22 cellular contexts compared by ENCODE assay signal in genomic region chr21:35164380-35164779, GRCh38.
DNase-seq lines count a peak whose midpoint lies in the region; ATAC-seq lines count a peak whose summit lies in the region.
"Had no signal": no experiment of that assay in that cellular context is flagged by ENCODE, and none has a peak within 500 bp of the region (broad histone marks: within the 10 kb centered on the region; RNA-seq: fewer than 3 reads in every experiment).

No MANE protein-coding gene starts in this region.

- peak; percentile 13 for DNase-seq in amniotic epithelial cell (ENCODE audit: low read depth)
- DNase-seq in trophoblast cell, result peak; percentile 32 to 76
- DNase-seq in NCI-H1436 (lab: John Stamatoyannopoulos, UW), result no peak
- no peak for DNase-seq in MG63
- DNase-seq: 8988T; ACHN; BE2C; C1 segment of cervical spinal cord; CD4-positive, alpha-beta memory T cell; CD4-positive, CD25-positive, alpha-beta regulatory T cell; CD8-positive, alpha-beta memory T cell; COR-L47; DMS 273 treated with DMSO at 0.1 percent for 48 hours; DMS153; DMS53; DMS79; DND-41; EL; GDM1 had no signal

- H3K23ac ChIP-seq in trophoblast cell (ENCODE audit: low read length), result no peak overlapping the region

- no peaks in the 10 kb centered on the region for H3K79me1 ChIP-seq in trophoblast cell (ENCODE audit: low read length)

- H2AFZ ChIP-seq in trophoblast cell (ENCODE audit: insufficient read depth, low read length, poor library complexity), result no peak overlapping the region

- H3K27ac ChIP-seq in trophoblast cell (ENCODE audit: low read depth, low read length), result no peak overlapping the region
- H3K27ac ChIP-seq: BLaER1 had no signal

- H3K4ac ChIP-seq in trophoblast cell (ENCODE audit: low read depth, low read length), result no peak overlapping the region

- no peak overlapping the region for H3K18ac ChIP-seq in trophoblast cell (ENCODE audit: low read length)

- H4K12ac ChIP-seq in trophoblast cell (ENCODE audit: low read depth, low read length), result no peak overlapping the region

- no peak overlapping the region for H2BK12ac ChIP-seq in trophoblast cell (ENCODE audit: low read length)

- H3K79me2 ChIP-seq in trophoblast cell (ENCODE audit: control insufficient read depth, insufficient read depth, low read length, poor library complexity), result no peaks in the 10 kb centered on the region

- ATAC-seq in GM18520 (IDR thresholded peaks at IDR 0.05; ENCODE audit: unreplicated experiment), result no peak
- ATAC-seq: GM12878 had no signal

- H3K9ac ChIP-seq in trophoblast cell (ENCODE audit: low read length), result no peak overlapping the region
- H3K9ac ChIP-seq: BLaER1 had no signal

- H3K36me3 ChIP-seq in trophoblast cell (ENCODE audit: control insufficient read depth in 1 of 2, insufficient read depth in 2 of 2, low read length in 2 of 2) (no peaks in the 10 kb centered on the region), MG63 (no peaks in the 10 kb centered on the region)
- H3K36me3 ChIP-seq: BE2C, BLaER1 had no signal

- H3K4me3 ChIP-seq in trophoblast cell (ENCODE audit: low read depth, low read length) (no peak overlapping the region), MG63 (no peak overlapping the region)
- H3K4me3 ChIP-seq: BLaER1, GM12878 had no signal

- H3K14ac ChIP-seq in trophoblast cell (ENCODE audit: low read length), result no peak overlapping the region

- H4K91ac ChIP-seq in trophoblast cell (ENCODE audit: low read depth, low read length), result no peak overlapping the region

- H3K4me2 ChIP-seq in trophoblast cell (ENCODE audit: low read length), result no peak overlapping the region
- H3K4me2 ChIP-seq: BLaER1 had no signal

- no peak overlapping the region for H2BK5ac ChIP-seq in trophoblast cell (ENCODE audit: low read depth, low read length, poor library complexity)

- H2BK120ac ChIP-seq in trophoblast cell (ENCODE audit: insufficient read depth, low read length, poor library complexity), result no peak overlapping the region

- no peaks in the 10 kb centered on the region for H3K4me1 ChIP-seq in trophoblast cell (ENCODE audit: control insufficient read depth in 1 of 2, insufficient read depth in 2 of 2, low read length in 2 of 2)
- H3K4me1 ChIP-seq: BE2C, BLaER1 had no signal

- H2AK5ac ChIP-seq in trophoblast cell (ENCODE audit: low read length), result no peak overlapping the region

- H4K8ac ChIP-seq in trophoblast cell (ENCODE audit: low read depth, low read length), result no peak overlapping the region

- no CpG with 5 or more reads among the region's 4 CpGs for WGBS in trophoblast cell (ENCODE audit: extremely low coverage, insufficient coverage, insufficient read length)

- no peaks in the 10 kb centered on the region for H3K27me3 ChIP-seq in trophoblast cell (ENCODE audit: insufficient read depth, low read length)
- no peaks in the 10 kb centered on the region for H3K27me3 ChIP-seq in MG63
- H3K27me3 ChIP-seq: BE2C, BLaER1 had no signal

- H3K9me3 ChIP-seq in trophoblast cell (ENCODE audit: insufficient read depth, low read depth, low read length) (no peaks in the 10 kb centered on the region), MG63 (no peaks in the 10 kb centered on the region; the same call in 1 of the 2 replicates)
- H3K9me3 ChIP-seq: BLaER1 had no signal

Comparison
In these comparisons a context has a peak if more than half of its experiments do, and no peak if none do; other contexts are left out.
1. DNase-seq: peak in amniotic epithelial cell (single experiment) and trophoblast cell (2 of 2); none in NCI-H1436 (single experiment) and MG63 (single experiment).